In the genomic region with DNA sequence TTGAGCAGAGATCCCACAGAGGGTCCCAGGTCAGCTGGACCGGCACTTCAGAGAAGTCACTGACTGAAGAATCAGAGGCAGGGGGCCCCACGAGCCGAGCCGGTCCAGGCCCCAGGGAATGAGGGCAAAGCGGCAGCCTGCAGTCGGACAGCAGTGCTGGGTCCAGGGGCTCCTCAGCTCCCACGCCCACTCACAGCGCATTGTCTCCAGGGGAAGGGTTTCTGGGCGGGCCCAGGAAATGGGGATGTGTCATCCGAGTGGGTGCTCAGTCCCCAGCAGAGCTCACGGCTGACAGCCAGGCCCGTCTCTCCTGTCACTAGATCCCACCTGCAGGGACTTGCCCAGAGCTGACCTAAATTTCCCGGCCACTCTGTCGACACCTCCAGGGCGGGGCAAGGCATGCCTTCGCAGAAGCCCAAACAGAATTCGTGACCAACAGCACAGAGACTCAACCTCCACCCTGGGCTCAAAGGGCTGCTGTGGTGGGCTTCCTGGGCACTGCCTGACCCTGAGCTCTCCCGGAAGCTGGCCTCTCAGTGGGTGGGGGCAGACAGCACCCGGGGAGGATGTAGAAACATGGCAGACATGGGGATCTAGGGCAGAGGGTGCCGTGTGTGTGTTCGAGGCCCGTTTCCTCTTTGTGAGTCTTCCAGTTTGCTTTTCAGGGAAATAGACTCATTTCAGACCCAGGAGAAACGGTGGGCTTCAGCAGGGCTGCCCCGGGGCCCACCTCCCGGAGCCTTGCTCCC, we compare ENCODE assay signal across 8 cellular contexts. TPM values are rescaled to one million over a fixed set of nuclear protein-coding genes. Genes with fewer than 3 reads are reported as not detected.
DNase-seq lines count a peak whose midpoint lies in the region; ATAC-seq and TF ChIP-seq lines count a peak whose summit lies in the region.

No MANE protein-coding gene starts in this region.

- no peaks in the 10 kb centered on the region for H3K36me3 Mint-ChIP-seq in activated CD4-positive, alpha-beta T cell treated with anti-CD3 and anti-CD28 coated beads, Interleukin-2, amount 10 ng/mL, durations not matched to agents 24 days and 14 days (ENCODE audit: low read depth)

- no peak for ATAC-seq in GM18870 (IDR thresholded peaks at IDR 0.05; ENCODE audit: unreplicated experiment)

- peaks cover 11% of the 10 kb centered on the region for H3K27me3 Mint-ChIP-seq in activated CD4-positive, alpha-beta T cell treated with anti-CD3 and anti-CD28 coated beads, Interleukin-2, amount 10 ng/mL, durations not matched to agents 24 days and 14 days

- H3K4me1 Mint-ChIP-seq in activated CD4-positive, alpha-beta T cell treated with anti-CD3 and anti-CD28 coated beads, Interleukin-2, amount 10 ng/mL, durations not matched to agents 24 days and 14 days: peaks cover 31% of the 10 kb centered on the region

- DNase-seq in HK-2 (ENCODE audit: unreplicated experiment): peak; percentile 62
- DNase-seq in activated CD4-positive, alpha-beta T cell treated with anti-CD3 and anti-CD28 coated beads, Interleukin-2, amount 10 ng/mL, durations not matched to agents 24 days and 14 days: no peak
- peak; percentile 35 for DNase-seq in fibroblast of villous mesenchyme (ENCODE audit: low read depth)
- DNase-seq in stimulated activated CD4-positive, alpha-beta T cell treated with anti-CD3 and anti-CD28 coated beads, TNF-alpha, amount 100 ng/mL, for 24 hours (ENCODE audit: low read depth in 3 of 3): peak in 2 of 3 experiments; percentile 37 to 53
- DNase-seq in DMS153 (lab: John Stamatoyannopoulos, UW): no peak
- no peak for DNase-seq in NCI-H1092 (lab: John Stamatoyannopoulos, UW)
- DNase-seq in superior temporal gyrus (ENCODE audit: extremely low spot score): no peak

- intact Hi-C loops in activated CD4-positive, alpha-beta T cell treated with anti-CD3 and anti-CD28 coated beads, Interleukin-2, amount 10 ng/mL, durations not matched to agents 24 days and 14 days (cut with micrococcal nuclease): no loop called here

- TF ChIP-seq CTCF in fibroblast of villous mesenchyme (IDR thresholded peaks at IDR 0.05; ENCODE audit: insufficient read depth, low read depth, low read length): no peak

- no peak overlapping the region for H3K4me3 ChIP-seq in fibroblast of villous mesenchyme (ENCODE audit: low read depth, low read length)

- peak overlapping the region; percentile 45 for H3K27ac Mint-ChIP-seq in activated CD4-positive, alpha-beta T cell treated with anti-CD3 and anti-CD28 coated beads, Interleukin-2, amount 10 ng/mL, durations not matched to agents 24 days and 14 days

- no peak overlapping the region for H3K4me3 Mint-ChIP-seq in activated CD4-positive, alpha-beta T cell treated with anti-CD3 and anti-CD28 coated beads, Interleukin-2, amount 10 ng/mL, durations not matched to agents 24 days and 14 days

- H3K9me3 Mint-ChIP-seq in activated CD4-positive, alpha-beta T cell treated with anti-CD3 and anti-CD28 coated beads, Interleukin-2, amount 10 ng/mL, durations not matched to agents 24 days and 14 days: no peaks in the 10 kb centered on the region

RNA-seq across cellular contexts. Expression of a gene that starts 42.1 kb away (rescaled TPM):
- 21.9 and 22.7 TPM in 2 replicates for total RNA-seq in activated CD4-positive, alpha-beta T cell treated with anti-CD3 and anti-CD28 coated beads, Interleukin-2, amount 10 ng/mL, durations not matched to agents 24 days and 14 days
- total RNA-seq in fibroblast of villous mesenchyme: 29.8 and 39.3 TPM in 2 replicates

Comparison
In these comparisons a context has a peak if more than half of its experiments do, and no peak if none do; other contexts are left out.
1. DNase-seq: peak in HK-2 (single experiment), fibroblast of villous mesenchyme (single experiment) and stimulated activated CD4-positive, alpha-beta T cell treated with anti-CD3 and anti-CD28 coated beads, TNF-alpha, amount 100 ng/mL, for 24 hours (2 of 3); none in activated CD4-positive, alpha-beta T cell treated with anti-CD3 and anti-CD28 coated beads, Interleukin-2, amount 10 ng/mL, durations not matched to agents 24 days and 14 days (single experiment), DMS153 (single experiment), NCI-H1092 (single experiment) and superior temporal gyrus (single experiment).